ENCODE assay signal across 31 cellular contexts in the genomic region with DNA sequence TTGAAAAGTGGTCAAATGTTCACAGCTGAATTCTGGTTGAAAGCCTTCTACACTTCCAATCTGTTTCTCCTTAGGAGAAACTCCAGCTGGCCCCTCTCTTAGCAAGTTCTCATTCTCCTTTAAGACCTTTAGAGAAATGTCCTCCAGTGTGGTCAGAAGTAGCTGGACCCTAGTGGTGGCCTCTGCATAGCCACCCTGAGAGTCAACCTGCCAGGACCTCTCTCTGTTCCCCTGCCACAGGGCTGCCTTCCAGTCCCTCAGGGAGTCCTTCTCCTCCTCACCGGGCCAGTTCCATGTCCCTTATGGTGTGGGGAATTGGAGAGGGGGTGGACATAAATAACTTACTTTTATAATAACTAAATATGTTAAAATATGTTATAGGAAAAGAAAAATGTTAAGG.
"Had no signal": no experiment of that assay in that cellular context is flagged by ENCODE, and none has a peak within 500 bp of the region (broad histone marks: within the 10 kb centered on the region; RNA-seq: fewer than 3 reads in every experiment).

No MANE protein-coding gene starts in this region.

- H3K4me3 ChIP-seq: left lung, lower lobe of right lung, neural progenitor cell, right atrium auricular region, skin epidermis, stomach, suprapubic skin, thoracic aorta, tibial artery, upper lobe of right lung had no signal

- H3K4me3 Mint-ChIP-seq: immature natural killer cell; mesothelial cell of epicardium; naive B cell; natural killer cell; nephron progenitor cell; neural progenitor cell; stimulated activated naive B cell treated with anti-CD40 and anti-IgM and Interleukin-4, amounts not matched to agents 10 μg/mL and 1 μg/mL and 100 μg/mL, for 72 hours had no signal

- H3K9ac ChIP-seq: neural progenitor cell, parathyroid adenoma had no signal

- H3K79me2 ChIP-seq: parathyroid adenoma had no signal

- H3K9me3 ChIP-seq: left lung, lower lobe of right lung, neutrophil, right atrium auricular region, stomach, suprapubic skin, thoracic aorta, tibial artery, upper lobe of right lung had no signal

- H3K4me1 Mint-ChIP-seq: immature natural killer cell; mesothelial cell of epicardium; naive B cell; natural killer cell; neural progenitor cell; stimulated activated naive B cell treated with anti-CD40 and anti-IgM and Interleukin-4, amounts not matched to agents 10 μg/mL and 1 μg/mL and 100 μg/mL, for 72 hours had no signal

- FAIRE-seq: islet of Langerhans, kidney, urothelium cell line had no signal

- H3K4me1 ChIP-seq: left lung, neural progenitor cell, right atrium auricular region had no signal

- DNase-seq: hypothalamus; immature natural killer cell; kidney; left colon; left lung; lower lobe of right lung; mesendoderm; naive B cell; natural killer cell; nephron progenitor cell; occipital lobe; stimulated activated CD4-positive, alpha-beta T cell treated with anti-CD3 and anti-CD28 coated beads, Interleukin-12 subunit alpha, Interleukin-12 subunit beta, amount 100 ng/mL, for 4 hours; stimulated activated CD4-positive, alpha-beta T cell treated with anti-CD3 and anti-CD28 coated beads, Interleukin-15, amount 100 ng/mL, for 24 hours; stimulated activated CD4-positive, alpha-beta T cell treated with anti-CD3 and anti-CD28 coated beads, Interleukin-2, amount 100 ng/mL, for 24 hours; stimulated activated CD4-positive, alpha-beta T cell treated with anti-CD3 and anti-CD28 coated beads, Interleukin-4, amount 100 ng/mL, for 1 hour; stimulated activated naive B cell treated with anti-CD40 and anti-IgM and Interleukin-4, amounts not matched to agents 10 μg/mL and 1 μg/mL and 100 μg/mL, for 72 hours; stimulated activated naive CD8-positive, alpha-beta T cell treated with anti-CD3 and anti-CD28 coated beads, Interleukin-15, Interleukin-2, amounts not matched to agents 100 U/mL and 50 U/mL, for 24 hours; stomach; tibial artery; trophoblast cell; upper lobe of right lung had no signal

- H3K27me3 ChIP-seq: right atrium auricular region, suprapubic skin, upper lobe of right lung had no signal

- ATAC-seq: left colon; natural killer cell; stimulated activated naive B cell treated with anti-CD40 and anti-IgM and Interleukin-4, amounts not matched to agents 10 μg/mL and 1 μg/mL and 100 μg/mL, for 72 hours; stimulated activated naive CD8-positive, alpha-beta T cell treated with anti-CD3 and anti-CD28 coated beads, Interleukin-15, Interleukin-2, amounts not matched to agents 100 U/mL and 50 U/mL, for 24 hours had no signal

- H3K36me3 ChIP-seq: left lung, lower lobe of right lung, neural progenitor cell, neutrophil, right atrium auricular region, stomach, suprapubic skin, thoracic aorta, tibial artery, upper lobe of right lung had no signal

- H2AFZ ChIP-seq: neural progenitor cell, parathyroid adenoma had no signal

- H3K4me2 ChIP-seq: neural progenitor cell had no signal

- H3K9me3 Mint-ChIP-seq: immature natural killer cell; mesothelial cell of epicardium; naive B cell; natural killer cell; nephron progenitor cell; neural progenitor cell; stimulated activated naive B cell treated with anti-CD40 and anti-IgM and Interleukin-4, amounts not matched to agents 10 μg/mL and 1 μg/mL and 100 μg/mL, for 72 hours had no signal

- H3K27ac Mint-ChIP-seq: immature natural killer cell; mesothelial cell of epicardium; naive B cell; natural killer cell; nephron progenitor cell; neural progenitor cell; stimulated activated naive B cell treated with anti-CD40 and anti-IgM and Interleukin-4, amounts not matched to agents 10 μg/mL and 1 μg/mL and 100 μg/mL, for 72 hours had no signal

- H3K27ac ChIP-seq: left lung, lower lobe of right lung, neural progenitor cell, neutrophil, right atrium auricular region, stomach, thoracic aorta, tibial artery, upper lobe of right lung had no signal

- H3K36me3 Mint-ChIP-seq: mesothelial cell of epicardium, naive B cell, natural killer cell, neural progenitor cell had no signal
